11 cellular contexts compared by ENCODE assay signal in the genomic region with DNA sequence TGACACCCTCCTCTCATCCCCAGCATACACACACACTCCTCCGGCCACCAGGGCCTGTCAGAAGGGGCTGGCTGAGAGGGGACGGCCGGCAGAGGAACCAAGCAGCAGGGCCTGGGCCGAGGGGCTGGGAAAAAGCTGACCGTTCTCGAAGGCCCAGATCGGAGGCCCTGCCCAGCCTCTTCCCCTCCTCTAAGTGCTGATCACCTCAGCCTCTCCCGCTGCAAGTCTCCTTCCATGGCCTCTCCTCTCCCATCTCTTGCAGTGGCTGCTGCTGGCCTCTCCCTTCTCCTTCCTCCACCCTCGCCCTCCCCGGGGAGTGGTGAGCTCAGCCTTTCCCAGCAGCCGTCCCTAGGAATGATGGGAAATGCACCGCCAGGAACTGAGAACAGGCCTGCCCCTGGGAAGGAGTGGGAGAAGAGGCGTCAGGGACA. TPM values are rescaled to one million over a fixed set of nuclear protein-coding genes. Genes with fewer than 3 reads are reported as not detected.
DNase-seq lines count a peak whose midpoint lies in the region; ATAC-seq, FAIRE-seq and TF ChIP-seq lines count a peak whose summit lies in the region.
"Had no signal": no experiment of that assay in that cellular context is flagged by ENCODE, and none has a peak within 500 bp of the region (broad histone marks: within the 10 kb centered on the region; RNA-seq: fewer than 3 reads in every experiment).

No MANE protein-coding gene starts in this region.

- H3K9ac ChIP-seq in astrocyte (ENCODE audit: low read length) (peak overlapping the region; percentile 64), rectal smooth muscle tissue (ENCODE audit: low read length) (peak overlapping the region; percentile 32)

- no peaks in the 10 kb centered on the region for H3K27me3 ChIP-seq in astrocyte (ENCODE audit: insufficient read depth, low read length)
- no peaks in the 10 kb centered on the region for H3K27me3 ChIP-seq in rectal smooth muscle tissue (ENCODE audit: control insufficient read depth, insufficient read depth, low read length)

- H3K36me3 ChIP-seq in astrocyte (ENCODE audit: insufficient read depth, low read length) (no peaks in the 10 kb centered on the region), rectal smooth muscle tissue (ENCODE audit: control insufficient read depth, insufficient read depth, low read length) (peaks cover 3% of the 10 kb centered on the region), OCI-LY7 (ENCODE audit: insufficient read depth, low read length) (no peaks in the 10 kb centered on the region)
- H3K36me3 ChIP-seq: HAP-1 had no signal

- no peaks in the 10 kb centered on the region for H3K79me2 ChIP-seq in astrocyte (ENCODE audit: insufficient read depth, low read length)
- H3K79me2 ChIP-seq in OCI-LY7 (ENCODE audit: insufficient read depth, low read depth, low read length), result no peaks in the 10 kb centered on the region

- H3K9me3 Mint-ChIP-seq in astrocyte (ENCODE audit: unreplicated experiment) (no peaks in the 10 kb centered on the region), CD14-positive monocyte (no peaks in the 10 kb centered on the region)
- H3K9me3 Mint-ChIP-seq in activated T-helper 17 cell treated with anti-CD3 and anti-CD28 coated beads, Interleukin-2, amount 50 U/mL, for 72 hours, result no peaks in the 10 kb centered on the region
- H3K9me3 Mint-ChIP-seq: activated CD4-positive, alpha-beta memory T cell treated with anti-CD3 and anti-CD28 coated beads for 36 hours had no signal

- ATAC-seq in GM19351 (IDR thresholded peaks at IDR 0.05; ENCODE audit: unreplicated experiment), result no peak
- ATAC-seq in activated T-helper 17 cell treated with anti-CD3 and anti-CD28 coated beads, Interleukin-2, amount 50 U/mL, for 72 hours (replicated peaks), result no peak

- DNase-seq in DMS53 (lab: John Stamatoyannopoulos, UW), result peak; percentile 96
- no peak for DNase-seq in astrocyte (ENCODE audit: low read depth)
- peak; percentile 70 to 76 for DNase-seq in hippocampal formation (lab: John Stamatoyannopoulos, UW)
- no peak for DNase-seq in OCI-LY7 (ENCODE audit: low spot score)
- DNase-seq in CD14-positive monocyte (ENCODE audit: low spot score), result no peak
- DNase-seq: activated CD4-positive, alpha-beta memory T cell treated with anti-CD3 and anti-CD28 coated beads for 36 hours; NCI-H1436 had no signal

- no peak overlapping the region for H3K4me3 ChIP-seq in astrocyte (ENCODE audit: insufficient read depth, low read depth, low read length)
- peak overlapping the region; percentile 50 for H3K4me3 ChIP-seq in rectal smooth muscle tissue (ENCODE audit: low read length)
- H3K4me3 ChIP-seq in OCI-LY7 (ENCODE audit: low read depth, low read length, poor library complexity, severe bottlenecking), result no peak overlapping the region
- H3K4me3 ChIP-seq: HAP-1 had no signal

- intact Hi-C loops in OCI-LY7 (cut with micrococcal nuclease; ENCODE audit: unreplicated experiment) (no loop called here), CD14-positive monocyte (cut with micrococcal nuclease) (no loop called here)

- H3K27me3 Mint-ChIP-seq in astrocyte (ENCODE audit: low read depth, unreplicated experiment) (no peaks in the 10 kb centered on the region), CD14-positive monocyte (ENCODE audit: low read depth in 3 of 3) (peaks cover 0 to 1% (median 0%) of the 10 kb centered on the region in 3 donors)
- no peaks in the 10 kb centered on the region for H3K27me3 Mint-ChIP-seq in activated T-helper 17 cell treated with anti-CD3 and anti-CD28 coated beads, Interleukin-2, amount 50 U/mL, for 72 hours
- H3K27me3 Mint-ChIP-seq: activated CD4-positive, alpha-beta memory T cell treated with anti-CD3 and anti-CD28 coated beads for 36 hours had no signal

- no peak overlapping the region for H3K4me3 Mint-ChIP-seq in astrocyte (ENCODE audit: unreplicated experiment)
- no peak overlapping the region for H3K4me3 Mint-ChIP-seq in CD14-positive monocyte
- no peak overlapping the region for H3K4me3 Mint-ChIP-seq in activated T-helper 17 cell treated with anti-CD3 and anti-CD28 coated beads, Interleukin-2, amount 50 U/mL, for 72 hours
- H3K4me3 Mint-ChIP-seq: activated CD4-positive, alpha-beta memory T cell treated with anti-CD3 and anti-CD28 coated beads for 36 hours had no signal

- TF ChIP-seq CTCF in astrocyte (IDR thresholded peaks at IDR 0.05; ENCODE audit: insufficient read depth, low read depth, low read length) (no peak), OCI-LY7 (conservative IDR thresholded peaks at IDR 0.05; ENCODE audit: low read length) (no peak), CD14-positive monocyte (IDR thresholded peaks at IDR 0.05) (no peak)

- H3K9me3 ChIP-seq in astrocyte (ENCODE audit: insufficient read depth, low read depth, low read length) (no peaks in the 10 kb centered on the region), OCI-LY7 (ENCODE audit: low read length) (no peaks in the 10 kb centered on the region)
- H3K9me3 ChIP-seq: HAP-1 had no signal

- H4K20me1 ChIP-seq in astrocyte (ENCODE audit: insufficient read depth, low read length) (no peaks in the 10 kb centered on the region), OCI-LY7 (ENCODE audit: insufficient read depth, low read length) (no peaks in the 10 kb centered on the region)

- peaks cover 18% of the 10 kb centered on the region for H3K4me1 Mint-ChIP-seq in astrocyte (ENCODE audit: low read depth, unreplicated experiment)
- H3K4me1 Mint-ChIP-seq in CD14-positive monocyte, result peaks cover 22% of the 10 kb centered on the region
- peaks cover 6% of the 10 kb centered on the region for H3K4me1 Mint-ChIP-seq in activated T-helper 17 cell treated with anti-CD3 and anti-CD28 coated beads, Interleukin-2, amount 50 U/mL, for 72 hours

- peaks cover 8% of the 10 kb centered on the region for H3K36me3 Mint-ChIP-seq in astrocyte (ENCODE audit: low read depth, unreplicated experiment)
- peaks cover 27 to 63% of the 10 kb centered on the region in 2 donors for H3K36me3 Mint-ChIP-seq in CD14-positive monocyte
- no peaks in the 10 kb centered on the region for H3K36me3 Mint-ChIP-seq in activated T-helper 17 cell treated with anti-CD3 and anti-CD28 coated beads, Interleukin-2, amount 50 U/mL, for 72 hours (ENCODE audit: low read depth)
- H3K36me3 Mint-ChIP-seq: activated CD4-positive, alpha-beta memory T cell treated with anti-CD3 and anti-CD28 coated beads for 36 hours had no signal

- no peaks in the 10 kb centered on the region for H3K9me2 ChIP-seq in OCI-LY7 (ENCODE audit: insufficient read depth, low read length)

- H3K27ac Mint-ChIP-seq in astrocyte (ENCODE audit: unreplicated experiment), result no peak overlapping the region
- H3K27ac Mint-ChIP-seq in CD14-positive monocyte, result peak overlapping the region in 3 of 7 donors; percentile 26 to 71 (median 38)
- H3K27ac Mint-ChIP-seq in activated T-helper 17 cell treated with anti-CD3 and anti-CD28 coated beads, Interleukin-2, amount 50 U/mL, for 72 hours, result no peak overlapping the region
- H3K27ac Mint-ChIP-seq: activated CD4-positive, alpha-beta memory T cell treated with anti-CD3 and anti-CD28 coated beads for 36 hours had no signal

- no peak for FAIRE-seq in astrocyte (lab: Jason Lieb, UNC)

- POLR2A ChIA-PET in OCI-LY7 (lab: Charles Lee), result no interaction called here

- CTCF ChIA-PET in OCI-LY7 (lab: Charles Lee; ENCODE audit: unreplicated experiment), result no interaction called here

- H3K4me2 ChIP-seq in astrocyte (ENCODE audit: low read length) (peak overlapping the region; percentile 42), OCI-LY7 (ENCODE audit: low read length) (no peak overlapping the region)

- peaks cover 15% of the 10 kb centered on the region for H3K4me1 ChIP-seq in astrocyte (ENCODE audit: insufficient read depth, low read length)
- peaks cover 21% of the 10 kb centered on the region for H3K4me1 ChIP-seq in rectal smooth muscle tissue (ENCODE audit: control insufficient read depth, insufficient read depth, low read length)
- H3K4me1 ChIP-seq in OCI-LY7 (ENCODE audit: insufficient read depth, low read length, poor library complexity, severe bottlenecking), result no peaks in the 10 kb centered on the region
- H3K4me1 ChIP-seq: HAP-1 had no signal

- H2AFZ ChIP-seq in astrocyte (ENCODE audit: low read depth, low read length) (peak overlapping the region; percentile 64), OCI-LY7 (ENCODE audit: low read length) (no peak overlapping the region)

- H3K27ac ChIP-seq in astrocyte (ENCODE audit: low read depth, low read length), result peak overlapping the region; percentile 55
- H3K27ac ChIP-seq in rectal smooth muscle tissue (ENCODE audit: low read depth, low read length), result peak overlapping the region; percentile 72
- H3K27ac ChIP-seq in OCI-LY7 (ENCODE audit: low read depth, low read length, poor library complexity, severe bottlenecking), result no peak overlapping the region

- no TSS peak for BruUV-seq in OCI-LY7 (replicated peaks; lab: Mats Ljungman, UMichigan)

RNA-seq across cellular contexts. Expression of gene ARRB1, which starts 39.6 kb away (rescaled TPM):
- total RNA-seq in astrocyte (22.7 and 28.5 TPM in 2 replicates), OCI-LY7 (2022) (not detected in 2 replicates)
- not detected in 2 replicates for total RNA-seq in OCI-LY7 (2014; rRNA removed; shearing (Covaris generic))
- polyA plus RNA-seq in CD14-positive monocyte, result 10 to 100 TPM; 52.6 to 66.5 TPM
- 10 to 100 TPM; 10.7 to 14.7 TPM for total RNA-seq in activated T-helper 17 cell treated with anti-CD3 and anti-CD28 coated beads, Interleukin-2, amount 50 U/mL, for 72 hours

Comparison
In these comparisons a context has a peak if more than half of its experiments do, and no peak if none do; other contexts are left out.
1. DNase-seq: peak in DMS53 (single experiment) and hippocampal formation (2 of 2); none in astrocyte (single experiment), OCI-LY7 (single experiment) and CD14-positive monocyte (single experiment).
2. RNA of gene ARRB1, which starts 39.6 kb away (total RNA-seq): 22.7 to 28.5 TPM in astrocyte and 10.7 to 14.7 TPM in activated T-helper 17 cell treated with anti-CD3 and anti-CD28 coated beads, Interleukin-2, amount 50 U/mL, for 72 hours; not detected in OCI-LY7; every median in the first group is over 4 times any median in the second.